Comparison of ENCODE assay signal across 8 cellular contexts in genomic region chr12:89542912-89543592, GRCh38. TPM values are rescaled to one million over a fixed set of nuclear protein-coding genes. Genes with fewer than 3 reads are reported as not detected.
DNase-seq lines count a peak whose midpoint lies in the region; ATAC-seq and TF ChIP-seq lines count a peak whose summit lies in the region.

No MANE protein-coding gene starts in this region.

- H3K4me1 Mint-ChIP-seq in Calu3 (ENCODE audit: low read depth, unreplicated experiment), result peaks cover 26% of the 10 kb centered on the region
- H3K4me1 Mint-ChIP-seq in activated CD8-positive, alpha-beta T cell treated with anti-CD3 and anti-CD28 coated beads for 36 hours (ENCODE audit: low read depth), result peaks cover 6% of the 10 kb centered on the region
- peaks cover 20% of the 10 kb centered on the region in 2 donors for H3K4me1 Mint-ChIP-seq in stimulated activated naive B cell treated with anti-CD40 and anti-IgM and Interleukin-4, amounts not matched to agents 10 μg/mL and 1 μg/mL and 100 μg/mL, for 72 hours

- DNase-seq in Calu3 (peak; percentile 84), NCI-H82 (lab: John Stamatoyannopoulos, UW) (peak; percentile 93), midbrain (lab: John Stamatoyannopoulos, UW) (peak; percentile 79)
- DNase-seq in activated CD8-positive, alpha-beta T cell treated with anti-CD3 and anti-CD28 coated beads for 36 hours, result peak; percentile 80
- peak; percentile 21 to 44 (median 27) for DNase-seq in effector memory CD4-positive, alpha-beta T cell
- peak; percentile 33 for DNase-seq in stimulated activated naive B cell treated with anti-CD40 and anti-IgM and Interleukin-4, amounts not matched to agents 10 μg/mL and 1 μg/mL and 100 μg/mL, for 72 hours

- ATAC-seq in GM19468 (IDR thresholded peaks at IDR 0.05; ENCODE audit: extremely low read depth, unreplicated experiment) (peak; percentile 26), HG03565 (IDR thresholded peaks at IDR 0.05; ENCODE audit: unreplicated experiment) (peak; percentile 63)
- ATAC-seq in activated CD8-positive, alpha-beta T cell treated with anti-CD3 and anti-CD28 coated beads for 36 hours, result peak; percentile 86
- ATAC-seq in stimulated activated naive B cell treated with anti-CD40 and anti-IgM and Interleukin-4, amounts not matched to agents 10 μg/mL and 1 μg/mL and 100 μg/mL, for 72 hours (replicated peaks), result peak; percentile 89 to 90

- BruUV-seq in Calu3 (replicated peaks; lab: Mats Ljungman, UMichigan), result no TSS peak

- no peak overlapping the region for H3K4me3 ChIP-seq in effector memory CD4-positive, alpha-beta T cell (ENCODE audit: insufficient read depth, low read depth, low read length, poor library complexity, severe bottlenecking)

- intact Hi-C loops in Calu3 (cut with micrococcal nuclease; ENCODE audit: unreplicated experiment), result loop anchor here (1.0 to 10.0 kb wide), 6 partner anchors 159 to 1398 kb away; no protein-coding TSS in a partner anchor
- intact Hi-C loops in activated CD8-positive, alpha-beta T cell treated with anti-CD3 and anti-CD28 coated beads for 36 hours (cut with micrococcal nuclease), result loop anchor here (5.0 kb wide), 3 partner anchors 419 to 1309 kb away; no protein-coding TSS in a partner anchor

- no peaks in the 10 kb centered on the region for H3K9me3 ChIP-seq in effector memory CD4-positive, alpha-beta T cell (ENCODE audit: control insufficient read depth, low read length)

- no peaks in the 10 kb centered on the region for H3K9me3 Mint-ChIP-seq in Calu3 (ENCODE audit: low read depth, unreplicated experiment)
- H3K9me3 Mint-ChIP-seq in activated CD8-positive, alpha-beta T cell treated with anti-CD3 and anti-CD28 coated beads for 36 hours, result no peaks in the 10 kb centered on the region
- H3K9me3 Mint-ChIP-seq in stimulated activated naive B cell treated with anti-CD40 and anti-IgM and Interleukin-4, amounts not matched to agents 10 μg/mL and 1 μg/mL and 100 μg/mL, for 72 hours, result no peaks in the 10 kb centered on the region

- no peaks in the 10 kb centered on the region for H3K27me3 Mint-ChIP-seq in Calu3 (ENCODE audit: unreplicated experiment)
- no peaks in the 10 kb centered on the region for H3K27me3 Mint-ChIP-seq in activated CD8-positive, alpha-beta T cell treated with anti-CD3 and anti-CD28 coated beads for 36 hours
- H3K27me3 Mint-ChIP-seq in stimulated activated naive B cell treated with anti-CD40 and anti-IgM and Interleukin-4, amounts not matched to agents 10 μg/mL and 1 μg/mL and 100 μg/mL, for 72 hours, result no peaks in the 10 kb centered on the region

- H3K27me3 ChIP-seq in effector memory CD4-positive, alpha-beta T cell (replicated peaks; ENCODE audit: control insufficient read depth, insufficient read depth, low read length, poor library complexity, severe bottlenecking), result no peaks in the 10 kb centered on the region

- H3K4me1 ChIP-seq in effector memory CD4-positive, alpha-beta T cell (ENCODE audit: control insufficient read depth, insufficient read depth, low read length, poor library complexity, severe bottlenecking), result peaks cover 6% of the 10 kb centered on the region

- POLR2A ChIA-PET in activated CD8-positive, alpha-beta T cell treated with anti-CD3 and anti-CD28 coated beads for 36 hours (lab: Charles Lee), result interaction anchor here (0.9 kb wide), 1 partner anchor 66 kb away, joined by 3 read pairs; no protein-coding TSS in a partner anchor

- H3K4me3 Mint-ChIP-seq in Calu3 (ENCODE audit: low read depth, unreplicated experiment), result no peak overlapping the region
- no peak overlapping the region for H3K4me3 Mint-ChIP-seq in activated CD8-positive, alpha-beta T cell treated with anti-CD3 and anti-CD28 coated beads for 36 hours
- no peak overlapping the region for H3K4me3 Mint-ChIP-seq in stimulated activated naive B cell treated with anti-CD40 and anti-IgM and Interleukin-4, amounts not matched to agents 10 μg/mL and 1 μg/mL and 100 μg/mL, for 72 hours

- no peak overlapping the region for H3K27ac ChIP-seq in effector memory CD4-positive, alpha-beta T cell (ENCODE audit: insufficient read depth, low read length, poor library complexity, severe bottlenecking)

- H3K36me3 Mint-ChIP-seq in Calu3 (ENCODE audit: insufficient read depth, unreplicated experiment), result no peaks in the 10 kb centered on the region
- H3K36me3 Mint-ChIP-seq in activated CD8-positive, alpha-beta T cell treated with anti-CD3 and anti-CD28 coated beads for 36 hours (ENCODE audit: low read depth), result no peaks in the 10 kb centered on the region
- peaks cover 0 to 4% of the 10 kb centered on the region in 2 donors for H3K36me3 Mint-ChIP-seq in stimulated activated naive B cell treated with anti-CD40 and anti-IgM and Interleukin-4, amounts not matched to agents 10 μg/mL and 1 μg/mL and 100 μg/mL, for 72 hours

- peak; percentile 94 for TF ChIP-seq CTCF in Calu3 (IDR thresholded peaks at IDR 0.05; ENCODE audit: unreplicated experiment)
- TF ChIP-seq CTCF in activated CD8-positive, alpha-beta T cell treated with anti-CD3 and anti-CD28 coated beads for 36 hours (IDR thresholded peaks at IDR 0.05), result peak; percentile 81

- CTCF ChIA-PET in Calu3 (lab: Charles Lee), result interaction anchor here (0.9 to 1.8 kb wide), 3 partner anchors 69 to 1366 kb away, joined by 3 to 5 read pairs (median 3); partner anchors contain the start of gene ATP2B1
- CTCF ChIA-PET in activated CD8-positive, alpha-beta T cell treated with anti-CD3 and anti-CD28 coated beads for 36 hours (lab: Charles Lee), result interaction anchor here (0.6 to 3.3 kb wide), 43 partner anchors 9 to 1311 kb away, joined by 3 to 26 read pairs (median 4); partner anchors contain the start of genes ATP2B1 and GALNT4

- peak overlapping the region; percentile 14 for H3K27ac Mint-ChIP-seq in Calu3 (ENCODE audit: unreplicated experiment)
- H3K27ac Mint-ChIP-seq in activated CD8-positive, alpha-beta T cell treated with anti-CD3 and anti-CD28 coated beads for 36 hours, result no peak overlapping the region
- H3K27ac Mint-ChIP-seq in stimulated activated naive B cell treated with anti-CD40 and anti-IgM and Interleukin-4, amounts not matched to agents 10 μg/mL and 1 μg/mL and 100 μg/mL, for 72 hours, result no peak overlapping the region

- no peaks in the 10 kb centered on the region for H3K36me3 ChIP-seq in effector memory CD4-positive, alpha-beta T cell (ENCODE audit: control insufficient read depth, insufficient read depth, low read length)

RNA-seq across cellular contexts. Expression of gene POC1B, which starts 17.2 kb away (rescaled TPM):
- 36.2 and 40.3 TPM in 2 replicates for total RNA-seq in Calu3 (2022)
- 10 to 100 TPM; 31.9 to 34.8 TPM for total RNA-seq in activated CD8-positive, alpha-beta T cell treated with anti-CD3 and anti-CD28 coated beads for 36 hours

RNA-seq across cellular contexts. Expression of gene GALNT4, which starts 18.5 kb away (rescaled TPM):
- 67.0 and 70.9 TPM in 2 replicates for total RNA-seq in Calu3 (2022)
- total RNA-seq in activated CD8-positive, alpha-beta T cell treated with anti-CD3 and anti-CD28 coated beads for 36 hours, result 1 to 10 TPM; 5.9 to 6.4 TPM

Comparison
In these comparisons a context has a peak if more than half of its experiments do, and no peak if none do; other contexts are left out.
1. DNase-seq: peak in every context shown above with its lines; median percentile 93 in NCI-H82; 84 in Calu3; 80 in activated CD8-positive, alpha-beta T cell treated with anti-CD3 and anti-CD28 coated beads for 36 hours; 79 in midbrain; 33 in stimulated activated naive B cell treated with anti-CD40 and anti-IgM and Interleukin-4, amounts not matched to agents 10 μg/mL and 1 μg/mL and 100 μg/mL, for 72 hours; 27 in effector memory CD4-positive, alpha-beta T cell.
2. ATAC-seq: peak in every context shown above with its lines; median percentile 90 in stimulated activated naive B cell treated with anti-CD40 and anti-IgM and Interleukin-4, amounts not matched to agents 10 μg/mL and 1 μg/mL and 100 μg/mL, for 72 hours; 86 in activated CD8-positive, alpha-beta T cell treated with anti-CD3 and anti-CD28 coated beads for 36 hours; 63 in HG03565; 26 in GM19468.